Comparison of ENCODE assay signal across 8 cellular contexts in the genomic region with DNA sequence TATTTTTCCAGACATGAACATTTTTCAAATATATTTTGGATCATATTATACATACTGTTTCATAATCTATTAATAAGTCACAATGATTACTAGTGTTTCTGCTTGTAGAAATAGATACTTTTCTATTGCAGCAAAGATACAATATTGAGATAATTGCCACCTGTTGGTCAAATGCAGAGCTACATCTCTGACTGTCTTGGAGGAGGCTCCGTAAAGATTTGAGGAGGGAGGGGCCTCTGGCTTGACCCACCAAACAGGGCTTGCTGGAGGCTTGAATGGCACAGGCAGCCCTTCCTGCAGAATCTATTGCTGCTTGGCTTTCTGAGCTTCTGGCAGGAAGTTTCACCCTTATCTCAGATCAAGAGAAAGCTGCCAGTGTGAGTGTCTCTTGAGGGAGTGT.
DNase-seq lines count a peak whose midpoint lies in the region; ATAC-seq, FAIRE-seq and TF ChIP-seq lines count a peak whose summit lies in the region.

No MANE protein-coding gene starts in this region.

- H3K4me3 Mint-ChIP-seq in CD8-positive, alpha-beta T cell, result no peak overlapping the region
- H3K4me3 Mint-ChIP-seq in T-helper 17 cell (no peak overlapping the region), HFFc6 (no peak overlapping the region)

- H3K79me1 ChIP-seq in H1 (ENCODE audit: low read depth, low read length), result no peaks in the 10 kb centered on the region

- no peaks in the 10 kb centered on the region for H3K23me2 ChIP-seq in H1 (ENCODE audit: low read depth, low read length)

- POLR2A ChIA-PET in CD8-positive, alpha-beta T cell (lab: Charles Lee), result no interaction called here
- POLR2A ChIA-PET in H1 (lab: Charles Lee; ENCODE audit: partially characterized antibody), result interaction anchor here (0.6 to 0.8 kb wide), 4 partner anchors 42 to 143 kb away, joined by 3 read pairs; no protein-coding TSS in a partner anchor

- H3K56ac ChIP-seq in H1 (replicated peaks; ENCODE audit: insufficient read length, low read depth, low read length), result no peak overlapping the region

- ATAC-seq in CD8-positive, alpha-beta T cell, result peak; percentile 57
- ATAC-seq in GM19043 (IDR thresholded peaks at IDR 0.05; ENCODE audit: low read depth, unreplicated experiment) (peak; percentile 72), HG03520 (IDR thresholded peaks at IDR 0.05; ENCODE audit: unreplicated experiment) (peak; percentile 86), T-helper 17 cell (peak; percentile 68)

- H4K8ac ChIP-seq in H1 (ENCODE audit: extremely low read depth, insufficient read depth, low read length), result no peak overlapping the region

- FAIRE-seq in H1 (lab: Jason Lieb, UNC), result peak; percentile 97

- H3K27me3 Mint-ChIP-seq in CD8-positive, alpha-beta T cell (ENCODE audit: low read depth), result peaks cover 2% of the 10 kb centered on the region
- H3K27me3 Mint-ChIP-seq in T-helper 17 cell (no peaks in the 10 kb centered on the region), HFFc6 (ENCODE audit: insufficient read depth) (peaks cover 4% of the 10 kb centered on the region; the same call in 1 of the 2 replicates)

- no peak overlapping the region for H2BK5ac ChIP-seq in H1 (ENCODE audit: low read depth, low read length)

- H3K4me1 Mint-ChIP-seq in CD8-positive, alpha-beta T cell (ENCODE audit: low read depth), result peaks cover 2% of the 10 kb centered on the region
- H3K4me1 Mint-ChIP-seq in T-helper 17 cell (peaks cover 4% of the 10 kb centered on the region), HFFc6 (ENCODE audit: low read depth) (no peaks in the 10 kb centered on the region)

- no peak overlapping the region for H4K5ac ChIP-seq in H1 (ENCODE audit: insufficient read length, low read depth, low read length)

- H3K4me3 ChIP-seq in CD8-positive, alpha-beta T cell (ENCODE audit: low read depth, low read length), result no peak overlapping the region
- H3K4me3 ChIP-seq in H1 (ENCODE audit: extremely low read depth in 1 of 4, insufficient read depth in 2 of 4, low read depth in 3 of 4, low read length in 4 of 4), result no peak overlapping the region

- H3K18ac ChIP-seq in H1 (ENCODE audit: extremely low read depth, low read length), result no peak overlapping the region

- H3K9me3 Mint-ChIP-seq in CD8-positive, alpha-beta T cell, result no peaks in the 10 kb centered on the region
- no peaks in the 10 kb centered on the region for H3K9me3 Mint-ChIP-seq in HFFc6

- TF ChIP-seq CTCF in CD8-positive, alpha-beta T cell (IDR thresholded peaks at IDR 0.05), result peak; percentile 46
- peak in 1 of 3 experiments; percentile 45; a peak in 1 of 4 replicates for TF ChIP-seq CTCF in H1 (IDR thresholded peaks at IDR 0.05; ENCODE audit: control extremely low read depth in 1 of 3, insufficient read depth in 1 of 3, low read depth in 1 of 3, low read length in 3 of 3)
- no peak for TF ChIP-seq CTCF in HFFc6 (IDR thresholded peaks at IDR 0.05)

- H4K20me1 ChIP-seq in H1 (replicated peaks in 1 of 2; ENCODE audit: control insufficient read depth in 1 of 2, insufficient read depth in 2 of 2, low read length in 2 of 2), result no peaks in the 10 kb centered on the region

- no peaks in the 10 kb centered on the region for H3K4me1 ChIP-seq in CD8-positive, alpha-beta T cell (ENCODE audit: insufficient read depth, low read length)
- H3K4me1 ChIP-seq in H1 (replicated peaks in 1 of 4; ENCODE audit: control insufficient read depth in 3 of 4, insufficient read depth in 4 of 4, low read length in 3 of 4), result peaks cover 0 to 3% (median 0%) of the 10 kb centered on the region in 4 experiments; a peak in 1 of 7 replicates

- no peak overlapping the region for H3K27ac Mint-ChIP-seq in CD8-positive, alpha-beta T cell
- H3K27ac Mint-ChIP-seq in T-helper 17 cell (no peak overlapping the region), HFFc6 (no peak overlapping the region)

- no peak overlapping the region for H3K27ac ChIP-seq in CD8-positive, alpha-beta T cell (ENCODE audit: low read depth, low read length)
- H3K27ac ChIP-seq in H1 (ENCODE audit: low read depth, low read length), result no peak overlapping the region

- 13% methylated on average over 1 of the region's 1 CpG; no CpG with 5 or more reads in 1 of the 2 experiments for WGBS in H1 (ENCODE audit: extremely low coverage in 1 of 2, insufficient coverage in 1 of 2, insufficient read length in 1 of 2, insufficient replicate concordance in 2 of 2, low coverage in 1 of 2, low lambda C conversion rate in 2 of 2, missing lambda C conversion rate in 1 of 2), 2 experiments

- no peak overlapping the region for H2BK15ac ChIP-seq in H1 (ENCODE audit: low read length)

- intact Hi-C loops in CD8-positive, alpha-beta T cell (cut with DNase I, micrococcal nuclease), result loop anchor here (1.0 to 5.0 kb wide), 3 partner anchors 162 to 344 kb away; no protein-coding TSS in a partner anchor

- H3K9me3 ChIP-seq in CD8-positive, alpha-beta T cell (ENCODE audit: low read length), result no peaks in the 10 kb centered on the region
- H3K9me3 ChIP-seq in T-helper 17 cell (ENCODE audit: control insufficient read depth, low read length, poor library complexity, severe bottlenecking) (no peaks in the 10 kb centered on the region), H1 (ENCODE audit: insufficient read depth in 2 of 2, low read depth in 1 of 2, low read length in 1 of 2) (no peaks in the 10 kb centered on the region)

- H2AFZ ChIP-seq in H1 (ENCODE audit: low read length), result no peak overlapping the region

- no peaks in the 10 kb centered on the region for H3K36me3 ChIP-seq in CD8-positive, alpha-beta T cell (ENCODE audit: insufficient read depth, low read length)
- H3K36me3 ChIP-seq in H1 (ENCODE audit: control insufficient read depth in 2 of 4, insufficient read depth in 4 of 4, low read length in 3 of 4), result no peaks in the 10 kb centered on the region

- H3K36me3 Mint-ChIP-seq in CD8-positive, alpha-beta T cell, result no peaks in the 10 kb centered on the region
- H3K36me3 Mint-ChIP-seq in T-helper 17 cell (ENCODE audit: low read depth), result no peaks in the 10 kb centered on the region
- no peaks in the 10 kb centered on the region for H3K36me3 Mint-ChIP-seq in HFFc6 (ENCODE audit: low read depth)

- no peak for TF ChIP-seq EP300 in H1 (IDR thresholded peaks at IDR 0.05; ENCODE audit: borderline replicate concordance in 1 of 2, low read depth in 2 of 2, low read length in 2 of 2)

- no peak for TF ChIP-seq POLR2A in H1 (IDR thresholded peaks at IDR 0.05; ENCODE audit: control extremely low read depth in 1 of 2, low read depth in 2 of 2, low read length in 2 of 2)

- peak in 3 of 7 experiments; percentile 10 to 18 (median 10) for DNase-seq in CD8-positive, alpha-beta T cell
- DNase-seq in T-helper 17 cell, result peak in 1 of 3 donors; percentile 3
- peak; percentile 45 to 53 for DNase-seq in H1 (ENCODE audit: low read depth in 1 of 2, low spot score in 2 of 2)
- DNase-seq in myocyte (ENCODE audit: low read depth), result peak; percentile 57
- DNase-seq in HFFc6, result no peak
- no peak for DNase-seq in COR-L47 (lab: John Stamatoyannopoulos, UW)

- H3K4ac ChIP-seq in H1 (replicated peaks; ENCODE audit: insufficient read length, low read depth, low read length), result no peak overlapping the region

- no peak overlapping the region for H4K91ac ChIP-seq in H1 (replicated peaks; ENCODE audit: insufficient read length, low read length)

- H3K4me2 ChIP-seq in H1 (ENCODE audit: insufficient read depth in 1 of 2, low read depth in 2 of 2, low read length in 2 of 2), result no peak overlapping the region

- no peak overlapping the region for H3K14ac ChIP-seq in H1 (ENCODE audit: insufficient read length)

- no peak overlapping the region for H2BK20ac ChIP-seq in H1 (ENCODE audit: low read length)

- TF ChIP-seq RAD21 in H1 (IDR thresholded peaks at IDR 0.05 in 1 of 2, conservative IDR thresholded peaks at IDR 0.05 in 1 of 2; ENCODE audit: low read depth in 2 of 2, low read length in 2 of 2), result peak; percentile 19 to 32; a peak in 3 of 4 replicates

- no peak overlapping the region for H2AK5ac ChIP-seq in H1 (ENCODE audit: low read depth, low read length)

- no peaks in the 10 kb centered on the region for H3K27me3 ChIP-seq in CD8-positive, alpha-beta T cell (ENCODE audit: insufficient read depth, low read length)
- H3K27me3 ChIP-seq in H1 (replicated peaks in 1 of 4; ENCODE audit: control insufficient read depth in 3 of 4, extremely low read depth in 1 of 4, insufficient read depth in 3 of 4, low read length in 3 of 4), result no peaks in the 10 kb centered on the region

- CTCF ChIA-PET in CD8-positive, alpha-beta T cell (lab: Charles Lee), result interaction anchor here (0.9 to 3.0 kb wide), 6 partner anchors 10 to 345 kb away, joined by 3 to 15 read pairs (median 8); no protein-coding TSS in a partner anchor
- CTCF ChIA-PET in H1 (lab: Charles Lee; ENCODE audit: partially characterized antibody), result interaction anchor here (0.5 to 2.1 kb wide), 22 partner anchors 9 to 428 kb away, joined by 3 to 16 read pairs (median 4); no protein-coding TSS in a partner anchor

- H2BK120ac ChIP-seq in H1 (replicated peaks; ENCODE audit: low read depth, low read length), result no peak overlapping the region

- H3K79me2 ChIP-seq in H1 (ENCODE audit: control insufficient read depth in 1 of 2, insufficient read depth in 2 of 2, low read length in 2 of 2), result no peaks in the 10 kb centered on the region

- H3K9ac ChIP-seq in H1 (replicated peaks in 1 of 4; ENCODE audit: extremely low read depth in 1 of 4, low read depth in 3 of 4, low read length in 3 of 4), result no peak overlapping the region

- H3K23ac ChIP-seq in H1 (ENCODE audit: insufficient read length), result no peak overlapping the region

- no peak overlapping the region for H2BK12ac ChIP-seq in H1 (ENCODE audit: low read depth, low read length)

TF ChIP-seq in H1, 55 proteins besides CTCF, POLR2A, EP300 and RAD21 (continues in another document):
- TF ChIP-seq SIRT6 (IDR thresholded peaks at IDR 0.05; ENCODE audit: low read length), result no peak
- TF ChIP-seq, protein P1, sequence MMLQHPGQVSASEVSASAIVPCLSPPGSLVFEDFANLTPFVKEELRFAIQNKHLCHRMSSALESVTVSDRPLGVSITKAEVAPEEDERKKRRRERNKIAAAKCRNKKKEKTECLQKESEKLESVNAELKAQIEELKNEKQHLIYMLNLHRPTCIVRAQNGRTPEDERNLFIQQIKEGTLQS (IDR thresholded peaks at IDR 0.05; ENCODE audit: insufficient read depth, low read depth, low read length), result no peak
- TF ChIP-seq MAFK (IDR thresholded peaks at IDR 0.05; ENCODE audit: low read depth, low read length), result no peak
- TF ChIP-seq BRCA1 (IDR thresholded peaks at IDR 0.05; ENCODE audit: low read depth, low read length), result no peak
- no peak for TF ChIP-seq PHF8 (conservative IDR thresholded peaks at IDR 0.05; ENCODE audit: low read depth, low read length)

Comparison
In these comparisons a context has a peak if more than half of its experiments do, and no peak if none do; other contexts are left out.
1. DNase-seq: peak in H1 (2 of 2) and myocyte (single experiment); none in HFFc6 (single experiment) and COR-L47 (single experiment).
2. Peak in every context shown above with its lines, with median percentiles within 50 percentile points of each other: ATAC-seq.